In the genomic region with DNA sequence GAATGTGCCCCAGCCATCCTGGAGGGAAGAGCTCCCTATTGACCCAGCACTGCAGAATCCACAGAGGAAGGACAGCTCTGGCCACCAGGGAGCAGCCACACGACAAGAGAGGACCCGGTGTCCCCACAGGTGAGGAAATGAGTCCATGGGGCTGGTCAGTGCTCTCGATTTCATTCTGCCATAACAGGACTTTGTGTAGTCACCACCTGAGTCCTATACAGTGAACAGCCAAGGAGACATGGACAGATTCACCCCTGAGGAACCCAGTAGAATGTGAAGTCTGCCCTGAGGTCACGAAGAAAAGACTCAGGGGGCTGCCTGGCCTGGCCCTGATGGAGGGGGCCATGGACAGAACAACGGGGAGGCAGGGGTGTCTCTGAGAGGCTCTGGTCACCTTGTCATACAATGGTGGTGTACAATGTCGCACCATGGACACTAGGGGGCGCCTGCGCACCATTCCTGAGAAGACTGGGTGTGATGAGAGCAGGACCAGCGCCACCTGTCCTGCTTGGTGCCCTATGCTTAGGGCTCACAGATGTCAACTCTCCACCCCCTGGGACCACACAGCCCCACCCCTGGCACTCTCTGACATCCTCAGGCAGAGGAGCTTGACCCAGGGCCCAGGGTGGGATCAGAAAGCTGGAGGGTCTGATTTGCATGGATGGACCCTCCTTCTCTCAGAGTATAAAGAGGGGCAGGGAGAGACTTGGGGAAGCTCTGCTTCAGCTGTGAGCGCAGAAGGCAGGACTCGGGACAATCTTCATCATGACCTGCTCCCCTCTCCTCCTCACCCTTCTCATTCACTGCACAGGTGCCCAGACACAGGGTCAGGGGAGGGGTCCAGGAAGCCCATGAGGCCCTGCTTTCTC, we compare ENCODE assay signal across 8 cellular contexts.
DNase-seq lines count a peak whose midpoint lies in the region; ATAC-seq and TF ChIP-seq lines count a peak whose summit lies in the region.
"Not testable (repeated sequence)": the region's sequence is repeated elsewhere in the genome, so short reads cannot be mapped to it uniquely, and the experiment has no call there.

No MANE protein-coding gene starts in this region.

- peak; percentile 51 for ATAC-seq in HG02610 (IDR thresholded peaks at IDR 0.05; ENCODE audit: unreplicated experiment)

- H3K4me1 ChIP-seq in suprapubic skin, result not testable (repeated sequence)

- H3K36me3 Mint-ChIP-seq in activated naive CD4-positive, alpha-beta T cell treated with anti-CD3 and anti-CD28 coated beads, Interleukin-2, amount 10 ng/mL, durations not matched to agents 7 days and 5 days, result not testable (repeated sequence)
- H3K36me3 Mint-ChIP-seq in osteocyte (ENCODE audit: unreplicated experiment), result peaks cover 18% of the 10 kb centered on the region

- H3K27me3 Mint-ChIP-seq in activated naive CD4-positive, alpha-beta T cell treated with anti-CD3 and anti-CD28 coated beads, Interleukin-2, amount 10 ng/mL, durations not matched to agents 7 days and 5 days; osteocyte (ENCODE audit: unreplicated experiment): not testable (repeated sequence)

- not testable (repeated sequence) for H3K4me3 ChIP-seq in suprapubic skin

- H3K36me3 ChIP-seq in suprapubic skin, result peaks cover 39% of the 10 kb centered on the region

- not testable (repeated sequence) for H3K27ac ChIP-seq in suprapubic skin

- not testable (repeated sequence) for H3K9me3 ChIP-seq in suprapubic skin

- H3K27ac Mint-ChIP-seq in activated naive CD4-positive, alpha-beta T cell treated with anti-CD3 and anti-CD28 coated beads, Interleukin-2, amount 10 ng/mL, durations not matched to agents 7 days and 5 days; osteocyte (ENCODE audit: unreplicated experiment): not testable (repeated sequence)

- not testable (repeated sequence) for H3K4me1 Mint-ChIP-seq in activated naive CD4-positive, alpha-beta T cell treated with anti-CD3 and anti-CD28 coated beads, Interleukin-2, amount 10 ng/mL, durations not matched to agents 7 days and 5 days; osteocyte (ENCODE audit: unreplicated experiment)

- peak; percentile 73 for DNase-seq in ELR (ENCODE audit: low read depth)
- peak; percentile 51 for DNase-seq in NCI-H1436 (lab: John Stamatoyannopoulos, UW)
- DNase-seq in SW480 (ENCODE audit: low spot score), result peak; percentile 25
- peak; percentile 85 for DNase-seq in activated naive CD4-positive, alpha-beta T cell treated with anti-CD3 and anti-CD28 coated beads, Interleukin-2, amount 10 ng/mL, durations not matched to agents 7 days and 5 days
- DNase-seq in germinal center (ENCODE audit: low spot score), result peak; percentile 84
- not testable (repeated sequence) for DNase-seq in osteocyte (ENCODE audit: extremely low spot score, unreplicated experiment)
- DNase-seq in suprapubic skin (ENCODE audit: low spot score in 2 of 2), result peak in 1 of 2 donors; percentile 70

- H3K27me3 ChIP-seq in suprapubic skin, result not testable (repeated sequence)

- not testable (repeated sequence) for TF ChIP-seq POLR2A in suprapubic skin (IDR thresholded peaks at IDR 0.05)

- CTCF ChIA-PET in activated naive CD4-positive, alpha-beta T cell treated with anti-CD3 and anti-CD28 coated beads, Interleukin-2, amount 10 ng/mL, durations not matched to agents 7 days and 5 days (lab: Charles Lee), result interaction anchor here (0.7 to 3.1 kb wide), 6 partner anchors 9 to 120 kb away, joined by 3 to 13 read pairs (median 4); no protein-coding TSS in a partner anchor

- TF ChIP-seq CTCF in osteocyte (IDR thresholded peaks at IDR 0.05) (peak; percentile 72), suprapubic skin (IDR thresholded peaks at IDR 0.05) (peak; percentile 13 to 86)

- H3K4me3 Mint-ChIP-seq in activated naive CD4-positive, alpha-beta T cell treated with anti-CD3 and anti-CD28 coated beads, Interleukin-2, amount 10 ng/mL, durations not matched to agents 7 days and 5 days; osteocyte (ENCODE audit: unreplicated experiment): not testable (repeated sequence)

- H3K9me3 Mint-ChIP-seq in activated naive CD4-positive, alpha-beta T cell treated with anti-CD3 and anti-CD28 coated beads, Interleukin-2, amount 10 ng/mL, durations not matched to agents 7 days and 5 days; osteocyte (ENCODE audit: unreplicated experiment): not testable (repeated sequence)

- TF ChIP-seq EP300 in suprapubic skin (IDR thresholded peaks at IDR 0.05), result not testable (repeated sequence)

- WGBS in suprapubic skin, result 50% methylated on average over 5 of the region's 11 CpGs
